Comparison of ENCODE assay signal across 1 cellular context in the genomic region with DNA sequence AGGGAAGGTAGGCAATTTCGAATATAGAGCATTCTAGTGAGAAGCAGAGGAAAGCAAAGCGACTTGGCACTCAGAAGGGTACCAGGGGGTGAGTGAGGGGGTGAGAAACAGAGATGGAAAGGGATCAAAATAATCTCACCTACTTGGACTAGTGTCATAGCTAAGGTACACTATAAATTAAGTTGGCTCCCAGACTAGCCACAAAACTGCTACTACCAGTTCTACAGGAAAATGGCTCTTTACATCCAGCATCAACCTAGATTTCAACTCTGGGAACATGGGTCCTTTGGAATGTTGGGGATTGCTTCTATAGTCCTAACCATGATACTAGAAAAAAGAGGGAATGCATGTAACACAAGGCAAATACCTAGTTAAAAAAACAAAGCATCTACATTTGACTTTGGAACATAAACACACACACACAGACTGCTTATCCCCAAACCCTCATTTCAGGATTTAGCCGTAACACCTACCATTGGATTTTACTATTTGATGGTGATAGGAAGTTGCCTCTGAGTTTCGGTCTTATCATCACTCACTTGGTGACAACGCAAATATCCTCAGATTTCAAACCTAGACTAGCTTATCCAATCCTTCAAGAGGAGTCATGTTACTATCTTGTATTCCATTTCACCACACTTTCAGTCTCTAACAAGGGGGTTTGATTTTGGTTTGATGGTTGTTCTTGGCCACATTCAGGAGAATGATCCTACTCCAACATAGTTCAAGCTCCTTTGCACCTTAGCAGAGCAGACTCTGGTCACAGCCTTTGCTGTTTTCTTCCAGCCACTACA.
TF ChIP-seq lines count a peak whose summit lies in the region.

No MANE protein-coding gene starts in this region.

TF ChIP-seq in K562, 482 proteins besides CTCF, POLR2A, EP300 and RAD21 (continues in another document):
- TF ChIP-seq ZFP36 (IDR thresholded peaks at IDR 0.05; ENCODE audit: low read depth, low read length, partially characterized antibody) (no peak), HNRNPH1 (optimal IDR thresholded peaks at IDR 0.05; ENCODE audit: low read depth, low read length) (no peak), RCOR1 (IDR thresholded peaks at IDR 0.05; ENCODE audit: borderline replicate concordance in 1 of 2, low read depth in 2 of 2, low read length in 2 of 2) (peak in 1 of 2 experiments; percentile 81; a peak in 2 of 4 replicates), GTF2E2 (tag; IDR thresholded peaks at IDR 0.05) (no peak), KDM1A (IDR thresholded peaks at IDR 0.05) (peak in 1 of 2 experiments; percentile 14; a peak in 1 of 4 replicates), MEIS2 (IDR thresholded peaks at IDR 0.05; ENCODE audit: partially characterized antibody) (peak; percentile 67), SNRNP70 (optimal IDR thresholded peaks at IDR 0.05; ENCODE audit: low read depth, low read length) (no peak), DPF2 (IDR thresholded peaks at IDR 0.05) (peak; percentile 23; the same call in 1 of the 2 replicates), TEAD1 (CRISPR knock-in tag; IDR thresholded peaks at IDR 0.05) (no peak), ZNF717 (CRISPR knock-in tag; IDR thresholded peaks at IDR 0.05) (no peak), BRF1 (IDR thresholded peaks at IDR 0.05; ENCODE audit: borderline replicate concordance, extremely low read depth, insufficient read length) (no peak), ZNF217 (CRISPR knock-in tag; IDR thresholded peaks at IDR 0.05) (no peak), PHB2 (IDR thresholded peaks at IDR 0.05; ENCODE audit: low read depth) (no peak), NFE2 (IDR thresholded peaks at IDR 0.05; ENCODE audit: low read depth) (peak; percentile 52), CHD1 (IDR thresholded peaks at IDR 0.05; ENCODE audit: low read length) (no peak), RBM39 (optimal IDR thresholded peaks at IDR 0.05; ENCODE audit: low read depth, low read length) (no peak), ZNF232 (CRISPR knock-in tag; IDR thresholded peaks at IDR 0.05) (peak; percentile 72; the same call in 1 of the 2 replicates), FOXP1 (CRISPR knock-in tag; IDR thresholded peaks at IDR 0.05) (no peak), MAFG (tag; conservative IDR thresholded peaks at IDR 0.05) (0 out of 2 replicates have a peak, but pooled peaks have one; percentile 20), MTA1 (IDR thresholded peaks at IDR 0.05; ENCODE audit: borderline replicate concordance) (no peak), RBBP5 (IDR thresholded peaks at IDR 0.05; ENCODE audit: borderline replicate concordance, insufficient read depth, low read length, poor library complexity, severe bottlenecking) (no peak), ZBTB7A (IDR thresholded peaks at IDR 0.05; ENCODE audit: borderline replicate concordance, control insufficient read depth, low read depth, low read length) (no peak), MECOM (CRISPR knock-in tag; IDR thresholded peaks at IDR 0.05) (no peak), FOXK1 (CRISPR knock-in tag; IDR thresholded peaks at IDR 0.05; ENCODE audit: borderline replicate concordance) (no peak), CEBPB (tag; IDR thresholded peaks at IDR 0.05) (no peak), ATF7 (IDR thresholded peaks at IDR 0.05) (no peak), CBFA2T3 (IDR thresholded peaks at IDR 0.05) (peak; percentile 37; the same call in 1 of the 2 replicates), SIX5 (IDR thresholded peaks at IDR 0.05; ENCODE audit: borderline replicate concordance in 1 of 2, insufficient read depth in 1 of 2, low read depth in 1 of 2, low read length in 2 of 2) (no peak), POLR2G (IDR thresholded peaks at IDR 0.05; ENCODE audit: low read depth, low read length) (no peak), E2F3 (CRISPR knock-in tag; IDR thresholded peaks at IDR 0.05) (no peak), SMAD4 (CRISPR knock-in tag; conservative IDR thresholded peaks at IDR 0.05) (no peak), ZNF354B (CRISPR knock-in tag; IDR thresholded peaks at IDR 0.05) (no peak), HDAC8 (tag; IDR thresholded peaks at IDR 0.05) (no peak), RBM14 (IDR thresholded peaks at IDR 0.05; ENCODE audit: borderline replicate concordance, insufficient read depth, low read depth, low read length) (no peak)
- TF ChIP-seq, protein P1, sequence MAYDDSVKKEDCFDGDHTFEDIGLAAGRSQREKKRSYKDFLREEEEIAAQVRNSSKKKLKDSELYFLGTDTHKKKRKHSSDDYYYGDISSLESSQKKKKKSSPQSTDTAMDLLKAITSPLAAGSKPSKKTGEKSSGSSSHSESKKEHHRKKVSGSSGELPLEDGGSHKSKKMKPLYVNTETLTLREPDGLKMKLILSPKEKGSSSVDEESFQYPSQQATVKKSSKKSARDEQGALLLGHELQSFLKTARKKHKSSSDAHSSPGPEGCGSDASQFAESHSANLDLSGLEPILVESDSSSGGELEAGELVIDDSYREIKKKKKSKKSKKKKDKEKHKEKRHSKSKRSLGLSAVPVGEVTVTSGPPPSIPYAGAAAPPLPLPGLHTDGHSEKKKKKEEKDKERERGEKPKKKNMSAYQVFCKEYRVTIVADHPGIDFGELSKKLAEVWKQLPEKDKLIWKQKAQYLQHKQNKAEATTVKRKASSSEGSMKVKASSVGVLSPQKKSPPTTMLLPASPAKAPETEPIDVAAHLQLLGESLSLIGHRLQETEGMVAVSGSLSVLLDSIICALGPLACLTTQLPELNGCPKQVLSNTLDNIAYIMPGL (CRISPR knock-in tag; IDR thresholded peaks at IDR 0.05): no peak
- TF ChIP-seq, protein P2, sequence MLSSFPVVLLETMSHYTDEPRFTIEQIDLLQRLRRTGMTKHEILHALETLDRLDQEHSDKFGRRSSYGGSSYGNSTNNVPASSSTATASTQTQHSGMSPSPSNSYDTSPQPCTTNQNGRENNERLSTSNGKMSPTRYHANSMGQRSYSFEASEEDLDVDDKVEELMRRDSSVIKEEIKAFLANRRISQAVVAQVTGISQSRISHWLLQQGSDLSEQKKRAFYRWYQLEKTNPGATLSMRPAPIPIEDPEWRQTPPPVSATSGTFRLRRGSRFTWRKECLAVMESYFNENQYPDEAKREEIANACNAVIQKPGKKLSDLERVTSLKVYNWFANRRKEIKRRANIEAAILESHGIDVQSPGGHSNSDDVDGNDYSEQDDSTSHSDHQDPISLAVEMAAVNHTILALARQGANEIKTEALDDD (IDR thresholded peaks at IDR 0.05): peak; percentile 29; the same call in 1 of the 2 replicates
- TF ChIP-seq, protein P3, sequence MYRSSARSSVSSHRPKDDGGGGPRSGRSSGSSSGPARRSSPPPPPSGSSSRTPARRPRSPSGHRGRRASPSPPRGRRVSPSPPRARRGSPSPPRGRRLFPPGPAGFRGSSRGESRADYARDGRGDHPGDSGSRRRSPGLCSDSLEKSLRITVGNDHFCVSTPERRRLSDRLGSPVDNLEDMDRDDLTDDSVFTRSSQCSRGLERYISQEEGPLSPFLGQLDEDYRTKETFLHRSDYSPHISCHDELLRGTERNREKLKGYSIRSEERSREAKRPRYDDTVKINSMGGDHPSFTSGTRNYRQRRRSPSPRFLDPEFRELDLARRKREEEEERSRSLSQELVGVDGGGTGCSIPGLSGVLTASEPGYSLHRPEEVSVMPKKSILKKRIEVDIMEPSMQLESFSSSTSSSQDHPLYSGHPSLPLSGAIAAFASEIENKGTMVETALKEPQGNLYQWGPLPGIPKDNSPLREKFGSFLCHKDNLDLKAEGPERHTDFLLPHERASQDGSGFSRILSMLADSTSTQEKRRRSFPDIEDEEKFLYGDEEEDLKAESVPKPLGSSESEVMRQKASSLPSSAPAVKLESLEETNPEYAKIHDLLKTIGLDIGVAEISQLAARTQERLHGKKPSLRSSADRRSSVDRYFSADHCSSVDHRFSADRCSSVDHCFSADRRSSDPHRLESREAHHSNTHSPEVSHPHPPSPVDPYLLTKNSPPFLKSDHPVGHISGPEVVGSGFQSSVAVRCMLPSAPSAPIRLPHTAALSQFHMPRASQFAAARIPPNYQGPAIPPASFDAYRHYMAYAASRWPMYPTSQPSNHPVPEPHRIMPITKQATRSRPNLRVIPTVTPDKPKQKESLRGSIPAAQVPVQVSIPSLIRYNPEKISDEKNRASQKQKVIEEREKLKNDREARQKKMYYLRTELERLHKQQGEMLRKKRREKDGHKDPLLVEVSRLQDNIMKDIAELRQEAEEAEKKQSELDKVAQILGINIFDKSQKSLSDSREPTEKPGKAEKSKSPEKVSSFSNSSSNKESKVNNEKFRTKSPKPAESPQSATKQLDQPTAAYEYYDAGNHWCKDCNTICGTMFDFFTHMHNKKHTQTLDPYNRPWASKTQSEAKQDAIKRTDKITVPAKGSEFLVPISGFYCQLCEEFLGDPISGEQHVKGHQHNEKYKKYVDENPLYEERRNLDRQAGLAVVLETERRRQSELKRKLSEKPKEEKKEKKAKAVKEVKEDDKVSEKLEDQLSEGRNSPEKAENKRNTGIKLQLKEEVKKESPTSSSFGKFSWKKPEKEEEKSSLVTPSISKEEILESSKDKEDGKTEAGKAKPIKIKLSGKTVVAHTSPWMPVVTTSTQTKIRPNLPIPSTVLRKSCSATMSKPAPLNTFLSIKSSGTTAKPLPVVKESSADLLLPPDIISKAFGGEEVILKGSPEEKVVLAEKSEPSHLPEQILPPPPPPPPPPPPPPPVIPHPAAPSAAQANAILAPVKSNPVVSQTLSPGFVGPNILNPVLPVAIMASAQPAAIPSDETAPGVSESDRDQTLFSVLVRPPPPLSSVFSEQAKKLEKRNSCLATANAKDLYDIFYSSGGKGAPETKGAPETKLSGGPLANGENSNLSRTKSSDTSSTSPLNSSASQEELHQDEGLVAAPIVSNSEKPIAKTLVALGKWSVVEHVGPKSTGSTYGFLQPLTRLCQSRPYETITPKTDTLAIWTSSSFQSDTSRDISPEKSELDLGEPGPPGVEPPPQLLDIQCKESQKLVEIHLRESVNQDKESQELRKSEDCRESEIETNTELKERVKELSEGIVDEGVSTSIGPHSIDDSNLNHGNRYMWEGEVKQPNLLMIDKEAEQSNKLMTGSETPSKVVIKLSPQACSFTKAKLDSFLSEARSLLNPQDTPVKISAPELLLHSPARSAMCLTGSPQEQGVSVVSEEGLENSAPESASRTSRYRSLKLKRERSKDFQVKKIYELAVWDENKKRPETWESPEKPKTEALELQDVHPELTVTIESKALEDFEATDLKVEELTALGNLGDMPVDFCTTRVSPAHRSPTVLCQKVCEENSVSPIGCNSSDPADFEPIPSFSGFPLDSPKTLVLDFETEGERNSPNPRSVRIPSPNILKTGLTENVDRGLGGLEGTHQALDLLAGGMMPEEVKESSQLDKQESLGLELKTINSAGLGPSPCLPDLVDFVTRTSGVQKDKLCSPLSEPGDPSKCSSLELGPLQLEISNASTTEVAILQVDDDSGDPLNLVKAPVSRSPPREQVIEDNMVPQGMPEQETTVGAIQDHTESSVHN (IDR thresholded peaks at IDR 0.05; ENCODE audit: borderline replicate concordance in 1 of 2, low read depth in 1 of 2): no peak
- TF ChIP-seq, protein P4, sequence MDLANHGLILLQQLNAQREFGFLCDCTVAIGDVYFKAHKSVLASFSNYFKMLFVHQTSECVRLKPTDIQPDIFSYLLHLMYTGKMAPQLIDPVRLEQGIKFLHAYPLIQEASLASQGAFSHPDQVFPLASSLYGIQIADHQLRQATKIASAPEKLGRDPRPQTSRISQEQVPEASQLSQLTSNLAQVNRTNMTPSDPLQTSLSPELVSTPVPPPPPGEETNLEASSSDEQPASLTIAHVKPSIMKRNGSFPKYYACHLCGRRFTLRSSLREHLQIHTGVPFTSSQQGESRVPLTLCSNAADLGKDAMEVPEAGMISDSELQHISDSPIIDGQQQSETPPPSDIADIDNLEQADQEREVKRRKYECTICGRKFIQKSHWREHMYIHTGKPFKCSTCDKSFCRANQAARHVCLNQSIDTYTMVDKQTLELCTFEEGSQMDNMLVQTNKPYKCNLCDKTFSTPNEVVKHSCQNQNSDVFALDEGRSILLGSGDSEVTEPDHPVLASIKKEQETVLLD (IDR thresholded peaks at IDR 0.05): no peak
- TF ChIP-seq, protein P5, sequence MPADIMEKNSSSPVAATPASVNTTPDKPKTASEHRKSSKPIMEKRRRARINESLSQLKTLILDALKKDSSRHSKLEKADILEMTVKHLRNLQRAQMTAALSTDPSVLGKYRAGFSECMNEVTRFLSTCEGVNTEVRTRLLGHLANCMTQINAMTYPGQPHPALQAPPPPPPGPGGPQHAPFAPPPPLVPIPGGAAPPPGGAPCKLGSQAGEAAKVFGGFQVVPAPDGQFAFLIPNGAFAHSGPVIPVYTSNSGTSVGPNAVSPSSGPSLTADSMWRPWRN (IDR thresholded peaks at IDR 0.05; ENCODE audit: low read depth): no peak
- TF ChIP-seq, protein P6, sequence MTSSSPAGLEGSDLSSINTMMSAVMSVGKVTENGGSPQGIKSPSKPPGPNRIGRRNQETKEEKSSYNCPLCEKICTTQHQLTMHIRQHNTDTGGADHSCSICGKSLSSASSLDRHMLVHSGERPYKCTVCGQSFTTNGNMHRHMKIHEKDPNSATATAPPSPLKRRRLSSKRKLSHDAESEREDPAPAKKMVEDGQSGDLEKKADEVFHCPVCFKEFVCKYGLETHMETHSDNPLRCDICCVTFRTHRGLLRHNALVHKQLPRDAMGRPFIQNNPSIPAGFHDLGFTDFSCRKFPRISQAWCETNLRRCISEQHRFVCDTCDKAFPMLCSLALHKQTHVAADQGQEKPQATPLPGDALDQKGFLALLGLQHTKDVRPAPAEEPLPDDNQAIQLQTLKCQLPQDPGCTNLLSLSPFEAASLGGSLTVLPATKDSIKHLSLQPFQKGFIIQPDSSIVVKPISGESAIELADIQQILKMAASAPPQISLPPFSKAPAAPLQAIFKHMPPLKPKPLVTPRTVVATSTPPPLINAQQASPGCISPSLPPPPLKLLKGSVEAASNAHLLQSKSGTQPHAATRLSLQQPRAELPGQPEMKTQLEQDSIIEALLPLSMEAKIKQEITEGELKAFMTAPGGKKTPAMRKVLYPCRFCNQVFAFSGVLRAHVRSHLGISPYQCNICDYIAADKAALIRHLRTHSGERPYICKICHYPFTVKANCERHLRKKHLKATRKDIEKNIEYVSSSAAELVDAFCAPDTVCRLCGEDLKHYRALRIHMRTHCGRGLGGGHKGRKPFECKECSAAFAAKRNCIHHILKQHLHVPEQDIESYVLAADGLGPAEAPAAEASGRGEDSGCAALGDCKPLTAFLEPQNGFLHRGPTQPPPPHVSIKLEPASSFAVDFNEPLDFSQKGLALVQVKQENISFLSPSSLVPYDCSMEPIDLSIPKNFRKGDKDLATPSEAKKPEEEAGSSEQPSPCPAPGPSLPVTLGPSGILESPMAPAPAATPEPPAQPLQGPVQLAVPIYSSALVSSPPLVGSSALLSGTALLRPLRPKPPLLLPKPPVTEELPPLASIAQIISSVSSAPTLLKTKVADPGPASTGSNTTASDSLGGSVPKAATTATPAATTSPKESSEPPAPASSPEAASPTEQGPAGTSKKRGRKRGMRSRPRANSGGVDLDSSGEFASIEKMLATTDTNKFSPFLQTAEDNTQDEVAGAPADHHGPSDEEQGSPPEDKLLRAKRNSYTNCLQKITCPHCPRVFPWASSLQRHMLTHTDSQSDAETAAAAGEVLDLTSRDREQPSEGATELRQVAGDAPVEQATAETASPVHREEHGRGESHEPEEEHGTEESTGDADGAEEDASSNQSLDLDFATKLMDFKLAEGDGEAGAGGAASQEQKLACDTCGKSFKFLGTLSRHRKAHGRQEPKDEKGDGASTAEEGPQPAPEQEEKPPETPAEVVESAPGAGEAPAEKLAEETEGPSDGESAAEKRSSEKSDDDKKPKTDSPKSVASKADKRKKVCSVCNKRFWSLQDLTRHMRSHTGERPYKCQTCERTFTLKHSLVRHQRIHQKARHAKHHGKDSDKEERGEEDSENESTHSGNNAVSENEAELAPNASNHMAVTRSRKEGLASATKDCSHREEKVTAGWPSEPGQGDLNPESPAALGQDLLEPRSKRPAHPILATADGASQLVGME (CRISPR knock-in tag; IDR thresholded peaks at IDR 0.05): no peak
- TF ChIP-seq, protein P7, sequence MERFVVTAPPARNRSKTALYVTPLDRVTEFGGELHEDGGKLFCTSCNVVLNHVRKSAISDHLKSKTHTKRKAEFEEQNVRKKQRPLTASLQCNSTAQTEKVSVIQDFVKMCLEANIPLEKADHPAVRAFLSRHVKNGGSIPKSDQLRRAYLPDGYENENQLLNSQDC (CRISPR knock-in tag; IDR thresholded peaks at IDR 0.05): no peak
